In genomic region chr11:92285776-92286175, GRCh38 we compare ENCODE assay signal across 18 cellular contexts.
DNase-seq lines count a peak whose midpoint lies in the region; ATAC-seq and TF ChIP-seq lines count a peak whose summit lies in the region.
"Had no signal": no experiment of that assay in that cellular context is flagged by ENCODE, and none has a peak within 500 bp of the region (broad histone marks: within the 10 kb centered on the region; RNA-seq: fewer than 3 reads in every experiment).

No MANE protein-coding gene starts in this region.

- H3K27me3 Mint-ChIP-seq in WTC11 (ENCODE audit: low read depth) = no peaks in the 10 kb centered on the region
- H3K27me3 Mint-ChIP-seq in naive thymus-derived CD8-positive, alpha-beta T cell = peaks cover 0 to 5% (median 0%) of the 10 kb centered on the region in 5 donors
- H3K27me3 Mint-ChIP-seq: CD4-positive, alpha-beta T cell had no signal

- H3K4me1 Mint-ChIP-seq in WTC11 = peaks cover 45% of the 10 kb centered on the region
- H3K4me1 Mint-ChIP-seq in naive thymus-derived CD8-positive, alpha-beta T cell = no peaks in the 10 kb centered on the region
- H3K4me1 Mint-ChIP-seq: CD14-positive monocyte; CD8-positive, alpha-beta memory T cell had no signal

- no peaks in the 10 kb centered on the region for H3K36me3 ChIP-seq in BLaER1 treated with 17β-estradiol and CSF1 and Interleukin-3, amounts not matched to agents 10 nM and 100 nM
- H3K36me3 ChIP-seq in lower lobe of right lung = no peaks in the 10 kb centered on the region
- H3K36me3 ChIP-seq in upper lobe of right lung = no peaks in the 10 kb centered on the region

- H3K9me3 ChIP-seq in BLaER1 treated with 17β-estradiol and CSF1 and Interleukin-3, amounts not matched to agents 10 nM and 100 nM (replicated peaks in 1 of 11) = no peaks in the 10 kb centered on the region
- no peaks in the 10 kb centered on the region for H3K9me3 ChIP-seq in lower lobe of right lung
- H3K9me3 ChIP-seq in upper lobe of right lung = no peaks in the 10 kb centered on the region
- H3K9me3 ChIP-seq: A549 had no signal

- no peak for ATAC-seq in WTC11
- ATAC-seq in lower lobe of right lung = peak; percentile 23 to 37
- ATAC-seq in upper lobe of right lung = peak; percentile 52
- ATAC-seq in naive thymus-derived CD8-positive, alpha-beta T cell = no peak
- no peak for ATAC-seq in HG02798 (IDR thresholded peaks at IDR 0.05; ENCODE audit: poor library complexity, unreplicated experiment)
- ATAC-seq: A549, HCT116 had no signal

- POLR2A ChIA-PET in WTC11 (lab: Charles Lee) = no interaction called here
- POLR2A ChIA-PET in naive thymus-derived CD8-positive, alpha-beta T cell (lab: Charles Lee) = no interaction called here

- intact Hi-C loops in lower lobe of right lung (cut with DNase I) (no loop called here), upper lobe of right lung (cut with DNase I) (no loop called here)

- no peaks in the 10 kb centered on the region for H4K20me1 ChIP-seq in BLaER1 treated with 17β-estradiol and CSF1 and Interleukin-3, amounts not matched to agents 10 nM and 100 nM

- H3K4me2 ChIP-seq in BLaER1 treated with 17β-estradiol and CSF1 and Interleukin-3, amounts not matched to agents 10 nM and 100 nM = peak overlapping the region; percentile 8 to 57 (median 49); a peak in 18 of 22 replicates
- H3K4me2 ChIP-seq: A549 had no signal

- no peak overlapping the region for H3K27ac ChIP-seq in BLaER1 treated with 17β-estradiol and CSF1 and Interleukin-3, amounts not matched to agents 10 nM and 100 nM
- H3K27ac ChIP-seq in lower lobe of right lung (no peak overlapping the region), upper lobe of right lung (no peak overlapping the region)
- H3K27ac ChIP-seq: A549 had no signal

- H3K9me3 Mint-ChIP-seq in WTC11 = no peaks in the 10 kb centered on the region
- peaks cover 0 to 11% (median 0%) of the 10 kb centered on the region in 9 donors for H3K9me3 Mint-ChIP-seq in naive thymus-derived CD8-positive, alpha-beta T cell
- H3K9me3 Mint-ChIP-seq: CD4-positive, alpha-beta T cell; H9 had no signal

- no peak overlapping the region for H3K9ac ChIP-seq in BLaER1 treated with 17β-estradiol and CSF1 and Interleukin-3, amounts not matched to agents 10 nM and 100 nM

- CTCF ChIA-PET in WTC11 (lab: Charles Lee) = interaction anchor here (1.0 to 1.1 kb wide), 2 partner anchors 18 to 27 kb away, joined by 3 to 4 read pairs; no protein-coding TSS in a partner anchor

- no peaks in the 10 kb centered on the region for H3K36me3 Mint-ChIP-seq in WTC11
- no peaks in the 10 kb centered on the region for H3K36me3 Mint-ChIP-seq in naive thymus-derived CD8-positive, alpha-beta T cell
- H3K36me3 Mint-ChIP-seq: CD14-positive monocyte; CD8-positive, alpha-beta memory T cell had no signal

- peaks cover 0 to 17% (median 10%) of the 10 kb centered on the region in 10 experiments; a peak in 15 of 20 replicates for H3K4me1 ChIP-seq in BLaER1 treated with 17β-estradiol and CSF1 and Interleukin-3, amounts not matched to agents 10 nM and 100 nM
- H3K4me1 ChIP-seq in lower lobe of right lung (no peaks in the 10 kb centered on the region), upper lobe of right lung (no peaks in the 10 kb centered on the region)

- no peak for DNase-seq in WTC11 (ENCODE audit: low spot score)
- no peak for DNase-seq in lower lobe of right lung
- no peak for DNase-seq in upper lobe of right lung
- DNase-seq in naive thymus-derived CD8-positive, alpha-beta T cell = no peak
- DNase-seq in dedifferentiated amniotic fluid mesenchymal stem cell (ENCODE audit: extremely low spot score) = no peak
- DNase-seq: 8988T; Calu3; CD4-positive, alpha-beta T cell; CD8-positive, alpha-beta memory T cell; DMS53; DMS79 treated with DMSO at 0.1 percent for 48 hours; GF-D8; H9 had no signal

- H3K27ac Mint-ChIP-seq in WTC11 = no peak overlapping the region
- no peak overlapping the region for H3K27ac Mint-ChIP-seq in naive thymus-derived CD8-positive, alpha-beta T cell
- H3K27ac Mint-ChIP-seq: CD14-positive monocyte; CD4-positive, alpha-beta T cell; CD8-positive, alpha-beta memory T cell; H9 had no signal

- no peaks in the 10 kb centered on the region for H3K27me3 ChIP-seq in BLaER1 treated with 17β-estradiol and CSF1 and Interleukin-3, amounts not matched to agents 10 nM and 100 nM
- no peaks in the 10 kb centered on the region for H3K27me3 ChIP-seq in lower lobe of right lung (ENCODE audit: low read depth)
- no peaks in the 10 kb centered on the region for H3K27me3 ChIP-seq in upper lobe of right lung

- no peak overlapping the region for H3K4me3 ChIP-seq in BLaER1 treated with 17β-estradiol and CSF1 and Interleukin-3, amounts not matched to agents 10 nM and 100 nM
- no peak overlapping the region for H3K4me3 ChIP-seq in lower lobe of right lung
- H3K4me3 ChIP-seq in upper lobe of right lung = no peak overlapping the region
- H3K4me3 ChIP-seq: A549 had no signal

- no peak overlapping the region for H3K4me3 Mint-ChIP-seq in WTC11
- no peak overlapping the region for H3K4me3 Mint-ChIP-seq in naive thymus-derived CD8-positive, alpha-beta T cell
- H3K4me3 Mint-ChIP-seq: CD14-positive monocyte; CD4-positive, alpha-beta T cell; CD8-positive, alpha-beta memory T cell; H9 had no signal

- TF ChIP-seq CTCF in WTC11 (IDR thresholded peaks at IDR 0.05) = no peak
- TF ChIP-seq CTCF in lower lobe of right lung (IDR thresholded peaks at IDR 0.05) = no peak
- no peak for TF ChIP-seq CTCF in upper lobe of right lung (IDR thresholded peaks at IDR 0.05)

TF ChIP-seq in WTC11, 78 proteins besides CTCF, POLR2A, EP300 and RAD21:
- no peak for TF ChIP-seq ZNF232 (CRISPR knock-in tag; IDR thresholded peaks at IDR 0.05)
- TF ChIP-seq KAT7 (CRISPR knock-in tag; IDR thresholded peaks at IDR 0.05; ENCODE audit: borderline replicate concordance) = 0 out of 2 replicates have a peak, but pooled peaks have one; percentile 29

Comparison
In these comparisons a context has a peak if more than half of its experiments do, and no peak if none do; other contexts are left out.
1. ATAC-seq: peak in lower lobe of right lung (2 of 2) and upper lobe of right lung (single experiment); none in WTC11 (single experiment), naive thymus-derived CD8-positive, alpha-beta T cell (0 of 2) and HG02798 (single experiment).